Comparison of ENCODE assay signal across 8 cellular contexts in the genomic region with DNA sequence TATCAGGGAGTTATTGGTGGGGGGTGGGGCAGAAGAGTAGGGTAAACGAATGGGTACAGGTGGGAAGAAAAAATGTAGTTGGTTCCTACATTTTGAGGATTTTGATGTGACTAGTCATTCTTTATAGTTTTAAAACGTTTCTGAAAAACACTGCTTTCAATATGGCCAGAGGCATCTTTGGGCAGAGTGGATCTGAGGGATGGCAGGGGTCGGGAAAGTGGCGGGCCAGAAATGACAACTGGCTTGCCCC. TPM values are rescaled to one million over a fixed set of nuclear protein-coding genes. Genes with fewer than 3 reads are reported as not detected.
DNase-seq lines count a peak whose midpoint lies in the region; ATAC-seq lines count a peak whose summit lies in the region.

No MANE protein-coding gene starts in this region.

- no peaks in the 10 kb centered on the region for H3K27me3 Mint-ChIP-seq in activated CD8-positive, alpha-beta T cell treated with anti-CD3 and anti-CD28 coated beads, Interleukin-2, amount 10 ng/mL, durations not matched to agents 7 days and 5 days (ENCODE audit: low read depth)
- H3K27me3 Mint-ChIP-seq in stimulated activated naive B cell treated with anti-CD40 and anti-IgM and Interleukin-4, amounts not matched to agents 10 μg/mL and 1 μg/mL and 100 μg/mL, for 72 hours, result no peaks in the 10 kb centered on the region

- H3K4me3 Mint-ChIP-seq in activated CD8-positive, alpha-beta T cell treated with anti-CD3 and anti-CD28 coated beads, Interleukin-2, amount 10 ng/mL, durations not matched to agents 7 days and 5 days, result peak overlapping the region; percentile 83
- H3K4me3 Mint-ChIP-seq in stimulated activated naive B cell treated with anti-CD40 and anti-IgM and Interleukin-4, amounts not matched to agents 10 μg/mL and 1 μg/mL and 100 μg/mL, for 72 hours, result peak overlapping the region; percentile 88 to 95

- H3K27ac Mint-ChIP-seq in activated CD8-positive, alpha-beta T cell treated with anti-CD3 and anti-CD28 coated beads, Interleukin-2, amount 10 ng/mL, durations not matched to agents 7 days and 5 days, result peak overlapping the region; percentile 99
- H3K27ac Mint-ChIP-seq in stimulated activated naive B cell treated with anti-CD40 and anti-IgM and Interleukin-4, amounts not matched to agents 10 μg/mL and 1 μg/mL and 100 μg/mL, for 72 hours, result peak overlapping the region; percentile 91

- H3K4me1 Mint-ChIP-seq in activated CD8-positive, alpha-beta T cell treated with anti-CD3 and anti-CD28 coated beads, Interleukin-2, amount 10 ng/mL, durations not matched to agents 7 days and 5 days (ENCODE audit: low read depth), result peaks cover 47% of the 10 kb centered on the region
- peaks cover 20 to 38% of the 10 kb centered on the region in 2 donors for H3K4me1 Mint-ChIP-seq in stimulated activated naive B cell treated with anti-CD40 and anti-IgM and Interleukin-4, amounts not matched to agents 10 μg/mL and 1 μg/mL and 100 μg/mL, for 72 hours

- peak; percentile 58 for DNase-seq in DMS53 treated with DMSO at 0.1 percent for 48 hours (lab: John Stamatoyannopoulos, UW; ENCODE audit: unreplicated experiment)
- no peak for DNase-seq in DMS53 (lab: John Stamatoyannopoulos, UW)
- DNase-seq in activated CD8-positive, alpha-beta T cell treated with anti-CD3 and anti-CD28 coated beads, Interleukin-2, amount 10 ng/mL, durations not matched to agents 7 days and 5 days, result no peak
- no peak for DNase-seq in stimulated activated naive B cell treated with anti-CD40 and anti-IgM and Interleukin-4, amounts not matched to agents 10 μg/mL and 1 μg/mL and 100 μg/mL, for 72 hours
- DNase-seq in glomerular visceral epithelial cell (ENCODE audit: extremely low spot score), result no peak
- no peak for DNase-seq in NCI-H2227 treated with DMSO at 0.1 percent for 48 hours (lab: John Stamatoyannopoulos, UW)
- no peak for DNase-seq in SHP77 treated with DMSO at 0.1 percent for 48 hours (lab: John Stamatoyannopoulos, UW)

- peak overlapping the region; percentile 88 for H3K4me3 ChIP-seq in iPS-11a (ENCODE audit: low read depth, low read length)

- CTCF ChIA-PET in activated CD8-positive, alpha-beta T cell treated with anti-CD3 and anti-CD28 coated beads, Interleukin-2, amount 10 ng/mL, durations not matched to agents 7 days and 5 days (lab: Charles Lee), result interaction anchor here (1.2 to 1.8 kb wide), 4 partner anchors 11 to 181 kb away, joined by 3 to 7 read pairs (median 5); no protein-coding TSS in a partner anchor

- POLR2A ChIA-PET in activated CD8-positive, alpha-beta T cell treated with anti-CD3 and anti-CD28 coated beads, Interleukin-2, amount 10 ng/mL, durations not matched to agents 7 days and 5 days (lab: Charles Lee), result interaction anchor here (1.0 to 1.6 kb wide), 4 partner anchors 15 to 158 kb away, joined by 3 to 8 read pairs (median 6); partner anchors contain the start of gene TSFM

- no peak for ATAC-seq in activated CD8-positive, alpha-beta T cell treated with anti-CD3 and anti-CD28 coated beads, Interleukin-2, amount 10 ng/mL, durations not matched to agents 7 days and 5 days
- ATAC-seq in stimulated activated naive B cell treated with anti-CD40 and anti-IgM and Interleukin-4, amounts not matched to agents 10 μg/mL and 1 μg/mL and 100 μg/mL, for 72 hours (replicated peaks), result no peak

- H3K36me3 Mint-ChIP-seq in activated CD8-positive, alpha-beta T cell treated with anti-CD3 and anti-CD28 coated beads, Interleukin-2, amount 10 ng/mL, durations not matched to agents 7 days and 5 days (ENCODE audit: low read depth), result peaks cover 6% of the 10 kb centered on the region
- H3K36me3 Mint-ChIP-seq in stimulated activated naive B cell treated with anti-CD40 and anti-IgM and Interleukin-4, amounts not matched to agents 10 μg/mL and 1 μg/mL and 100 μg/mL, for 72 hours, result peaks cover 0 to 1% of the 10 kb centered on the region in 2 donors

- no peaks in the 10 kb centered on the region for H3K9me3 Mint-ChIP-seq in activated CD8-positive, alpha-beta T cell treated with anti-CD3 and anti-CD28 coated beads, Interleukin-2, amount 10 ng/mL, durations not matched to agents 7 days and 5 days (ENCODE audit: insufficient read depth)
- no peaks in the 10 kb centered on the region for H3K9me3 Mint-ChIP-seq in stimulated activated naive B cell treated with anti-CD40 and anti-IgM and Interleukin-4, amounts not matched to agents 10 μg/mL and 1 μg/mL and 100 μg/mL, for 72 hours

RNA-seq across cellular contexts. Expression of gene ATP23, which starts 0.5 kb away (rescaled TPM):
- total RNA-seq in activated CD8-positive, alpha-beta T cell treated with anti-CD3 and anti-CD28 coated beads, Interleukin-2, amount 10 ng/mL, durations not matched to agents 7 days and 5 days, result 10 to 100 TPM; 19.3 to 21.3 TPM
